Comparison of ENCODE assay signal across 11 cellular contexts in genomic region chr22:46622081-46622521, GRCh38. TPM values are rescaled to one million over a fixed set of nuclear protein-coding genes. Genes with fewer than 3 reads are reported as not detected.
DNase-seq lines count a peak whose midpoint lies in the region; ATAC-seq and TF ChIP-seq lines count a peak whose summit lies in the region.
"Had no signal": no experiment of that assay in that cellular context is flagged by ENCODE, and none has a peak within 500 bp of the region (broad histone marks: within the 10 kb centered on the region; RNA-seq: fewer than 3 reads in every experiment).

No MANE protein-coding gene starts in this region.

- H3K4me3 Mint-ChIP-seq in activated B cell treated with CpG ODN at 0.5 μM for 24 hours = peak overlapping the region; percentile 15
- no peak overlapping the region for H3K4me3 Mint-ChIP-seq in CD4-positive, alpha-beta memory T cell
- H3K4me3 Mint-ChIP-seq: natural killer cell treated with Interleukin-12 subunit alpha and Interleukin-12 subunit beta and Interleukin-15 and Interleukin-18, amount 100 ng/mL, for 72 hours had no signal

- no peaks in the 10 kb centered on the region for H3K27me3 Mint-ChIP-seq in activated B cell treated with CpG ODN at 0.5 μM for 24 hours
- H3K27me3 Mint-ChIP-seq in CD4-positive, alpha-beta memory T cell = no peaks in the 10 kb centered on the region
- H3K27me3 Mint-ChIP-seq: natural killer cell treated with Interleukin-12 subunit alpha and Interleukin-12 subunit beta and Interleukin-15 and Interleukin-18, amount 100 ng/mL, for 72 hours had no signal

- no peaks in the 10 kb centered on the region for H3K9me3 ChIP-seq in CD4-positive, alpha-beta memory T cell (ENCODE audit: control insufficient read depth in 1 of 2, low read length in 2 of 2)
- H3K9me3 ChIP-seq: transverse colon had no signal

- peak overlapping the region; percentile 50 for H3K27ac Mint-ChIP-seq in activated B cell treated with CpG ODN at 0.5 μM for 24 hours
- H3K27ac Mint-ChIP-seq in CD4-positive, alpha-beta memory T cell = no peak overlapping the region
- H3K27ac Mint-ChIP-seq: natural killer cell treated with Interleukin-12 subunit alpha and Interleukin-12 subunit beta and Interleukin-15 and Interleukin-18, amount 100 ng/mL, for 72 hours had no signal

- H3K36me3 Mint-ChIP-seq in activated B cell treated with CpG ODN at 0.5 μM for 24 hours (ENCODE audit: low read depth) = peaks cover 2% of the 10 kb centered on the region
- no peaks in the 10 kb centered on the region for H3K36me3 Mint-ChIP-seq in CD4-positive, alpha-beta memory T cell
- H3K36me3 Mint-ChIP-seq: natural killer cell treated with Interleukin-12 subunit alpha and Interleukin-12 subunit beta and Interleukin-15 and Interleukin-18, amount 100 ng/mL, for 72 hours had no signal

- no peaks in the 10 kb centered on the region for H3K36me3 ChIP-seq in CD4-positive, alpha-beta memory T cell (ENCODE audit: insufficient read depth, low read length)

- no peaks in the 10 kb centered on the region for H3K9me3 Mint-ChIP-seq in activated B cell treated with CpG ODN at 0.5 μM for 24 hours
- no peaks in the 10 kb centered on the region for H3K9me3 Mint-ChIP-seq in CD4-positive, alpha-beta memory T cell
- H3K9me3 Mint-ChIP-seq: natural killer cell treated with Interleukin-12 subunit alpha and Interleukin-12 subunit beta and Interleukin-15 and Interleukin-18, amount 100 ng/mL, for 72 hours had no signal

- TF ChIP-seq CTCF in activated B cell treated with CpG ODN at 0.5 μM for 24 hours (IDR thresholded peaks at IDR 0.05) = no peak

- DNase-seq in HPDE6-E6E7 (ENCODE audit: extremely low spot score) (peak; percentile 46), activated B cell treated with CpG ODN at 0.5 μM for 24 hours (no peak), left cardiac atrium (peak; percentile 81), putamen (ENCODE audit: low spot score) (peak; percentile 77), AG08396 (ENCODE audit: low spot score) (no peak), kidney glomerular epithelial cell (lab: John Stamatoyannopoulos, UW) (no peak)
- DNase-seq in CD4-positive, alpha-beta memory T cell = no peak
- DNase-seq: H7, transverse colon had no signal

- no peak overlapping the region for H3K27ac ChIP-seq in CD4-positive, alpha-beta memory T cell (ENCODE audit: low read depth, low read length)

- no peaks in the 10 kb centered on the region for H3K27me3 ChIP-seq in CD4-positive, alpha-beta memory T cell (ENCODE audit: insufficient read depth, low read length)
- H3K27me3 ChIP-seq: transverse colon had no signal

- H3K4me1 ChIP-seq in CD4-positive, alpha-beta memory T cell (ENCODE audit: insufficient read depth, low read length) = no peaks in the 10 kb centered on the region

- peaks cover 54% of the 10 kb centered on the region for H3K4me1 Mint-ChIP-seq in activated B cell treated with CpG ODN at 0.5 μM for 24 hours
- peaks cover 0 to 3% (median under 1%) of the 10 kb centered on the region in 4 donors for H3K4me1 Mint-ChIP-seq in CD4-positive, alpha-beta memory T cell

- ATAC-seq in activated B cell treated with CpG ODN at 0.5 μM for 24 hours (ENCODE audit: low read depth) = no peak
- peak; percentile 59 to 62 for ATAC-seq in left cardiac atrium
- no peak for ATAC-seq in GM21576 (IDR thresholded peaks at IDR 0.05; ENCODE audit: unreplicated experiment)
- ATAC-seq: natural killer cell treated with Interleukin-12 subunit alpha and Interleukin-12 subunit beta and Interleukin-15 and Interleukin-18, amount 100 ng/mL, for 72 hours had no signal

- H3K4me3 ChIP-seq in CD4-positive, alpha-beta memory T cell (ENCODE audit: low read length in 2 of 2) = no peak overlapping the region
- H3K4me3 ChIP-seq: transverse colon had no signal

- intact Hi-C loops in activated B cell treated with CpG ODN at 0.5 μM for 24 hours (cut with micrococcal nuclease) = loop anchor here (2.0 kb wide), 1 partner anchor 29 kb away; no protein-coding TSS in a partner anchor
- intact Hi-C loops in left cardiac atrium (cut with DNase I) = no loop called here
- intact Hi-C loops in CD4-positive, alpha-beta memory T cell (cut with micrococcal nuclease) = no loop called here

- CTCF ChIA-PET in activated B cell treated with CpG ODN at 0.5 μM for 24 hours (lab: Charles Lee) = interaction anchor here (0.9 to 1.3 kb wide), 2 partner anchors 117 to 254 kb away, joined by 3 read pairs; partner anchors contain the start of gene CERK
- CTCF ChIA-PET in CD4-positive, alpha-beta memory T cell (lab: Charles Lee; ENCODE audit: partially characterized antibody) = no interaction called here

- POLR2A ChIA-PET in activated B cell treated with CpG ODN at 0.5 μM for 24 hours (lab: Charles Lee) = interaction anchor here (0.8 kb wide), 1 partner anchor 33 kb away, joined by 10 read pairs; no protein-coding TSS in a partner anchor
- POLR2A ChIA-PET in CD4-positive, alpha-beta memory T cell (lab: Charles Lee; ENCODE audit: partially characterized antibody) = no interaction called here

RNA-seq across cellular contexts. Expression of gene GRAMD4, which starts 1.9 kb away (rescaled TPM):
- total RNA-seq in activated B cell treated with CpG ODN at 0.5 μM for 24 hours = 39.3 and 45.6 TPM in 2 replicates
- 10 to 100 TPM; 58.5 to 95.4 TPM for total RNA-seq in left cardiac atrium
- total RNA-seq in CD4-positive, alpha-beta memory T cell = 10 to 100 TPM; 16.1 to 19.6 TPM
- polyA plus RNA-seq in CD4-positive, alpha-beta memory T cell = 1 to 10 TPM in 1 of 2 donors, under 1 TPM in 1; 0.73 to 7.2 TPM

Comparison
In these comparisons a context has a peak if more than half of its experiments do, and no peak if none do; other contexts are left out.
1. DNase-seq: peak in HPDE6-E6E7 (single experiment), left cardiac atrium (single experiment) and putamen (single experiment); none in activated B cell treated with CpG ODN at 0.5 μM for 24 hours (single experiment), AG08396 (single experiment), kidney glomerular epithelial cell (single experiment) and CD4-positive, alpha-beta memory T cell (0 of 5).
2. ATAC-seq: peak in left cardiac atrium (2 of 2); none in activated B cell treated with CpG ODN at 0.5 μM for 24 hours (single experiment) and GM21576 (single experiment).